ENCODE assay signal across 7 cellular contexts in the genomic region with DNA sequence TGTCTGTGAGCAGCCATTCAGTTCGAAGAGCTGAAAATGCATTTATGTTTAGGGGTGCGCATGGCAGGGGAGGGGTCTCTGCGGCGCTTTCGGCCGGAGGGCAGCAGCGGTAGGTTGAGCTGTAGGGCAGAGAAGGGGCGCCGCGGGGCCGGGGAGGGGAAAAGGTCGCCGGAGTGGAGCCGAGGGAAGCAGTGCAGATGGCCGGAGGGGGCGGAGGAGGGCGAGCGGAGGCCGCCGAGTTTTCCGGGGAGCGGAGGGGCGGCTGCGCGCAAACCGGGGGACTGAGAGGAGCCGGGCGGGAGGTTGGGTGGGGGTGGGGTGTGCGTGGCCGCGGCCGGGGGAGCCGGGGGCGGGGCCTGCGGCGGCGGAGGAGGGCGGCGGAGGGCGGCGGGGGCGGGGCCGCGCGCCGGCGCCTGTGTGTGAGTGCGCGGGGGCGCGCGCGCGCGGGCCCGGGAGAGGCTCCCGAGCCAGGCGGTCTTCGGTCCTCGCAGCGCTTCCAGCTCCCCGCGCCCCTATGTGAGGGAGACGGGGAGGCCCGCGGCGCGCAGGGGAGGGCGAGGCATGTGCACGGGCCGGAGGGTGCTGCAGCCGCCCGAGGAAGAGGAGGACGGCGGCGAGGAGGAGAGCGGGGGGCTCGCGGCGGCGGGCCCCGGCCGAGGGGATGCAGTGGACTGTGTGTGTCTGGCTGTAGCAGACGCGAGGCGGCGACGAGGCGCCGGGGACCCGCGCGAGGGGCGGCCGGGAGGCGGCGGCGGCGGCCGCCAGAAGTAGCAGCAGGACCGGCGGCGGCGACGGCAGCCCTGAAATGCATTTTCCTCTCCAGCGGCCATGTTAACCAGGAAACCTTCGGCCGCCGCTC. TPM values are rescaled to one million over a fixed set of nuclear protein-coding genes. Genes with fewer than 3 reads are reported as not detected.
A peak's percentile ranks its signal among the peaks of the same experiment; 100 is the strongest.
DNase-seq lines count a peak whose midpoint lies in the region; ATAC-seq, FAIRE-seq and TF ChIP-seq lines count a peak whose summit lies in the region.

DYRK2 (plus strand) TSS at position 440 of the 859 bp plus-strand sequence; CDS start at position 829, 389 bp downstream.

- no peaks in the 10 kb centered on the region for H4K20me1 ChIP-seq in GM12878 (ENCODE audit: control insufficient read depth, insufficient read depth)

- SMC1A ChIA-PET in GM12878 (lab: Charles Lee; ENCODE audit: uncharacterized antibody, unreplicated experiment) = no interaction called here

- TF ChIP-seq CTCF in HEK293 (tag by site-specific recombination; IDR thresholded peaks at IDR 0.05) (peak; percentile 17; the same call in 1 of the 2 replicates), NB4 (IDR thresholded peaks at IDR 0.05; ENCODE audit: low read depth, low read length) (no peak), GM12878 (IDR thresholded peaks at IDR 0.05 in 2 of 3, conservative IDR thresholded peaks at IDR 0.05 in 1 of 3; ENCODE audit: control insufficient read depth in 2 of 3, extremely low read depth in 1 of 3, insufficient read depth in 1 of 3, low read depth in 3 of 3, low read length in 3 of 3) (0 out of 6 replicates have a peak, but pooled peaks of 2 of the 3 experiments have one; percentile 3 to 4), sigmoid colon (IDR thresholded peaks at IDR 0.05) (no peak)

- intact Hi-C loops in GM12878 (cut with micrococcal nuclease; ENCODE audit: unreplicated experiment) = loop anchor here (5.0 kb wide), 1 partner anchor 196 kb away; no protein-coding TSS in a partner anchor
- intact Hi-C loops in sigmoid colon (cut with DNase I) = loop anchor here (2.0 to 5.0 kb wide), 5 partner anchors 30 to 291 kb away; no protein-coding TSS in a partner anchor

- H2AFZ ChIP-seq in GM12878 (ENCODE audit: control insufficient read depth, low read depth, low read length) = peak within 1 kb of the TSS; percentile 89

- peak; percentile 56 for ATAC-seq in GM12878

- TF ChIP-seq RAD21 in GM12878 (IDR thresholded peaks at IDR 0.05; ENCODE audit: insufficient read depth, low read depth, low read length) = no peak

- H3K9ac ChIP-seq in GM12878 (ENCODE audit: control insufficient read depth, insufficient read depth, low read length) = peak within 1 kb of the TSS; percentile 81

- DNase-seq in GM12891 (ENCODE audit: insufficient read length, low spot score) (peak; percentile 78), NB4 (ENCODE audit: low read depth) (peak; percentile 88), T-helper 9 cell (peak; percentile 70), GM12878 (ENCODE audit: low read depth, low spot score) (no peak), iPS DF 6.9 (ENCODE audit: low read depth, low spot score) (no peak), sigmoid colon (peak; percentile 90)

- H3K4me3 ChIP-seq in HEK293 (ENCODE audit: low read depth, low read length) = peak within 1 kb of the TSS; percentile 96
- peak within 1 kb of the TSS; percentile 71 for H3K4me3 ChIP-seq in NB4 (ENCODE audit: low read depth, low read length)
- peak within 1 kb of the TSS; percentile 100 for H3K4me3 ChIP-seq in GM12878
- peak within 1 kb of the TSS; percentile 98 for H3K4me3 ChIP-seq in iPS DF 6.9 (ENCODE audit: low read length)
- H3K4me3 ChIP-seq in sigmoid colon = peak within 1 kb of the TSS; percentile 92 to 100 (median 98)

- CTCF ChIA-PET in HEK293 (lab: Yijun Ruan, JAX) (interaction anchor here (0.6 to 2.4 kb wide), 6 partner anchors 33 to 294 kb away, joined by 3 to 10 read pairs (median 3); no protein-coding TSS in a partner anchor), GM12878 (lab: Yijun Ruan, JAX) (interaction anchor here (0.8 to 1.2 kb wide), 2 partner anchors 293 to 294 kb away, joined by 4 read pairs; no protein-coding TSS in a partner anchor)

- POLR2A ChIA-PET in HEK293 (lab: Yijun Ruan, JAX) = interaction anchor here (0.6 to 1.1 kb wide), 7 partner anchors 15 to 1163 kb away, joined by 3 to 4 read pairs (median 3); no protein-coding TSS in a partner anchor
- POLR2A ChIA-PET in GM12878 (lab: Charles Lee) = interaction anchor here (0.6 to 0.7 kb wide), 2 partner anchors 16 to 68 kb away, joined by 3 to 4 read pairs; no protein-coding TSS in a partner anchor

- FAIRE-seq in GM12891 (lab: Jason Lieb, UNC) (peak; percentile 48), GM12878 (lab: Jason Lieb, UNC) (no peak)

- TF ChIP-seq EP300 in GM12878 (IDR thresholded peaks at IDR 0.05; ENCODE audit: borderline replicate concordance in 1 of 2, control insufficient read depth in 1 of 2, low read depth in 2 of 2, low read length in 2 of 2) (no peak), sigmoid colon (IDR thresholded peaks at IDR 0.05) (no peak)

- no peaks in the 10 kb centered on the region for H3K27me3 ChIP-seq in GM12878 (replicated peaks in 1 of 2; ENCODE audit: control insufficient read depth in 2 of 2, insufficient read depth in 2 of 2, low read length in 1 of 2)
- H3K27me3 ChIP-seq in iPS DF 6.9 (ENCODE audit: control insufficient read depth, insufficient read depth, low read length) = no peaks in the 10 kb centered on the region
- H3K27me3 ChIP-seq in sigmoid colon = no peaks in the 10 kb centered on the region

- H3K9me3 ChIP-seq in HEK293 (ENCODE audit: control insufficient read depth, insufficient read depth, low read depth, low read length) (no peaks in the 10 kb centered on the region), GM12878 (replicated peaks; ENCODE audit: control insufficient read depth, insufficient read depth, low read length) (no peaks in the 10 kb centered on the region), iPS DF 6.9 (ENCODE audit: control insufficient read depth, insufficient read depth, low read length) (no peaks in the 10 kb centered on the region), sigmoid colon (no peaks in the 10 kb centered on the region)

- under 1% methylated on average over 33 of the region's 109 CpGs for WGBS in GM12878 (ENCODE audit: insufficient coverage, insufficient replicate concordance, low lambda C conversion rate, missing lambda C conversion rate)
- WGBS in iPS DF 6.9 (ENCODE audit: insufficient coverage, insufficient read length) = no CpG with 5 or more reads among the region's 109 CpGs
- 1% methylated on average over 105 to 108 of the region's 109 CpGs for WGBS in sigmoid colon, 2 donors

- in situ Hi-C loops in GM12878 (cut with MboI) = no loop called here

- H3K36me3 ChIP-seq in HEK293 (ENCODE audit: control insufficient read depth in 2 of 2, insufficient read depth in 1 of 2, low read length in 2 of 2) (peaks cover 0 to 16% of the 10 kb centered on the region in 2 experiments; a peak in 2 of 3 replicates), GM12878 (ENCODE audit: control insufficient read depth in 2 of 2, insufficient read depth in 2 of 2, low read length in 1 of 2) (no peaks in the 10 kb centered on the region), iPS DF 6.9 (ENCODE audit: control insufficient read depth, insufficient read depth, low read length) (no peaks in the 10 kb centered on the region; the same call in 1 of the 2 replicates), sigmoid colon (no peaks in the 10 kb centered on the region)

- RAD21 ChIA-PET in GM12878 (lab: Charles Lee; ENCODE audit: unreplicated experiment) = interaction anchor here (0.6 kb wide), 1 partner anchor 224 kb away, joined by 4 read pairs; no protein-coding TSS in a partner anchor

- H3K4me2 ChIP-seq in GM12878 (ENCODE audit: control insufficient read depth, insufficient read depth) = peak within 1 kb of the TSS; percentile 95

- TF ChIP-seq POLR2A in GM12891 (IDR thresholded peaks at IDR 0.05; ENCODE audit: low read depth, low read length) (peak; percentile 67; the same call in 1 of the 2 replicates), NB4 (IDR thresholded peaks at IDR 0.05; ENCODE audit: extremely low read depth, insufficient read length) (peak; percentile 87), GM12878 (IDR thresholded peaks at IDR 0.05; ENCODE audit: low read depth, low read length) (peak; percentile 94), sigmoid colon (IDR thresholded peaks at IDR 0.05) (peak; percentile 39 to 65)

- peak within 1 kb of the TSS; percentile 96 for H3K27ac ChIP-seq in HEK293 (ENCODE audit: extremely low read depth, low read depth, low read length)
- peak within 1 kb of the TSS; percentile 70 for H3K27ac ChIP-seq in GM12878 (ENCODE audit: control insufficient read depth, insufficient read depth)
- H3K27ac ChIP-seq in iPS DF 6.9 (ENCODE audit: low read length) = no peak within 1 kb of the TSS
- H3K27ac ChIP-seq in sigmoid colon = peak within 1 kb of the TSS; percentile 97 to 100 (median 98)

- no TSS peak for BruUV-seq in GM12878 (replicated peaks; lab: Mats Ljungman, UMichigan)

- H3K79me2 ChIP-seq in GM12878 (ENCODE audit: control insufficient read depth, insufficient read depth, low read length) = peaks cover 48% of the 10 kb centered on the region

- H3K4me1 ChIP-seq in HEK293 (ENCODE audit: control insufficient read depth, insufficient read depth, low read length) (0 out of 2 replicates have a peak, but pooled peaks cover 3% of the 10 kb centered on the region), GM12878 (ENCODE audit: control insufficient read depth, insufficient read depth, low read length) (peaks cover 6% of the 10 kb centered on the region), iPS DF 6.9 (ENCODE audit: control insufficient read depth, insufficient read depth, low read length) (peaks cover 4% of the 10 kb centered on the region; the same call in 1 of the 2 replicates), sigmoid colon (peaks cover 0 to 45% (median 34%) of the 10 kb centered on the region in 4 donors)

TF ChIP-seq in HEK293, 187 proteins besides CTCF, POLR2A, EP300 and RAD21 (continues in another document):
- TF ChIP-seq ZBTB20 (tag by site-specific recombination; IDR thresholded peaks at IDR 0.05) = peak; percentile 22; the same call in 1 of the 2 replicates

RNA-seq across cellular contexts. Expression of gene DYRK2, which starts in this region (rescaled TPM):
- 10.7 TPM for polyA plus RNA-seq in GM12891 (2012; ENCODE audit: low read depth, missing spikeins)
- total RNA-seq in GM12878 (2013; cell fraction: nucleolus; rRNA removed) = 17.1 and 17.8 TPM in 2 replicates
- 14.3 and 15.2 TPM in 2 replicates for total RNA-seq in GM12878 (2014; rRNA removed)
- total RNA-seq in GM12878 (2014; rRNA removed; fragmentation: Illumina TruSeq; extraction: Trizol) = 13.9 and 14.3 TPM in 2 replicates
- 29.4 and 35.9 TPM in 2 replicates for total RNA-seq in GM12878 (2021)
- 9.2 TPM for polyA plus RNA-seq in GM12878 (2011; ENCODE audit: low read depth)
- polyA plus RNA-seq in GM12878 (2011; rRNA removed) = 8.7 and 10.6 TPM in 2 replicates
- 7.0 and 9.1 TPM in 2 replicates for polyA plus RNA-seq in GM12878 (2011; cell fraction: cytosol; rRNA removed)
- 7.6 and 8.0 TPM in 2 replicates for polyA plus RNA-seq in GM12878 (2011; cell fraction: nucleus; rRNA removed)
- polyA plus RNA-seq in GM12878 (2012) = 9.8 and 14.0 TPM in 2 replicates
- 13.8 and 18.5 TPM in 2 replicates for polyA plus RNA-seq in GM12878 (2014; fragmentation: Illumina TruSeq; extraction: Trizol)
- polyA plus RNA-seq in GM12878 (2014; fragmentation: Nextera tagmentation; extraction: Ambion mirVana) = 1 to 10 TPM; 3.1 to 3.2 TPM
- polyA plus RNA-seq in GM12878 (2014; rRNA removed) = 13.8 and 17.8 TPM in 2 replicates
- 1 to 10 TPM; 7.9 to 8.9 TPM for polyA plus RNA-seq in GM12878 (2016; fragmentation: Nextera tagmentation; extraction: Ambion mirVana)
- polyA minus RNA-seq in GM12878 (2011; rRNA and poly(A)+ RNA removed) = 19.7 and 22.7 TPM in 2 replicates
- polyA minus RNA-seq in GM12878 (2011; cell fraction: cytosol; rRNA and poly(A)+ RNA removed) = 7.1 and 11.2 TPM in 2 replicates
- 8.1 and 15.3 TPM in 2 replicates for polyA minus RNA-seq in GM12878 (2011; cell fraction: nucleus; rRNA and poly(A)+ RNA removed)
- total RNA-seq in sigmoid colon = 10 to 100 TPM; 17.6 to 32.4 (median 23.3) TPM
- 10 to 100 TPM; 22.8 to 32.8 (median 26.1) TPM for polyA plus RNA-seq in sigmoid colon

Comparison
In these comparisons a context has a peak if more than half of its experiments do, and no peak if none do; other contexts are left out.
1. DNase-seq: peak in GM12891 (single experiment), NB4 (single experiment), T-helper 9 cell (single experiment) and sigmoid colon (single experiment); none in GM12878 (single experiment) and iPS DF 6.9 (single experiment).
2. CTCF ChIP-seq: peak in HEK293 (single experiment) and GM12878 (2 of 3); none in NB4 (single experiment) and sigmoid colon (0 of 4).
3. Peak in every context shown above with its lines, with median percentiles within 50 percentile points of each other: POLR2A ChIP-seq and H3K4me3 ChIP-seq.